22 cellular contexts compared by ENCODE assay signal in the genomic region with DNA sequence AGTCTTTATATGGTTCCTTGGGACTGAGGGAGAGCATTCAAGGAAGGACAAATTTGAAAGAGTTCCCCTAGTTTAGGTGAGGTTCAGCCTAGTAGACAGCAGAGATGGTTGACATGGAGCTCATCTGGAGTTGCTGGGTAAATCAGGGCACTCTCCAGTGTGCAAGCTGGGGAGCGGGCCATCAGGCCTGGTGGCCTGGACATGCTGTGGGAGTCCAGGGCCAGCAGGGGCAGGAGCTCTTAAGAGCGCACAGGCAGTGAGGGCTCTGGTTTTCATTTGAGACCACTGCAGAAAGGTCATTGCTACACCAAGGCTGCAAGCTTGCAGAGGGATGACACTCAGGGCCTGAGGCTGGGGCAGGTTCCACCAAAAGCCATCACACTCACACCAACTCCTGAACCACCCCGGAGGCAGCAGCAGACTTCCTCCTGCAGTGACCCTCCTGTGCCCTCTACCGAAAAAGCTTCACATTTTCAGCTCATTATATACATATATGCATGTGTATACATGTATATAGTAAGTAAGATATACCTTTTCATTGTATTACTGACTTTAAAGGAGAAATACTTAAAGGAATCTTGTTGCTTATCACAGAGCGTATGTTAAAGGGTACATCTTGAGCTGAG. TPM values are rescaled to one million over a fixed set of nuclear protein-coding genes. Genes with fewer than 3 reads are reported as not detected.
"Had no signal": no experiment of that assay in that cellular context is flagged by ENCODE, and none has a peak within 500 bp of the region (broad histone marks: within the 10 kb centered on the region; RNA-seq: fewer than 3 reads in every experiment).

No MANE protein-coding gene starts in this region.

- H3K4me1 ChIP-seq: foreskin keratinocyte, lower lobe of right lung, right atrium auricular region, stomach, transverse colon had no signal

- H3K4me3 Mint-ChIP-seq: dendritic cell treated with granulocyte-macrophage colony-stimulating factor and Interleukin-4, amounts not matched to agents 40 ng/mL and 50 ng/mL, for 4 days; effector memory CD8-positive, alpha-beta T cell; memory B cell; mesothelial cell of epicardium; natural killer cell; neural crest cell had no signal

- H3K27me3 ChIP-seq: foreskin keratinocyte, ovary, right atrium auricular region, stomach, transverse colon had no signal

- H3K9me3 ChIP-seq: lower lobe of right lung, ovary, right atrium auricular region, stomach, thoracic aorta, transverse colon had no signal

- H3K27ac Mint-ChIP-seq: dendritic cell treated with granulocyte-macrophage colony-stimulating factor and Interleukin-4, amounts not matched to agents 40 ng/mL and 50 ng/mL, for 4 days; effector memory CD8-positive, alpha-beta T cell; memory B cell; mesothelial cell of epicardium; natural killer cell had no signal

- ATAC-seq: effector memory CD8-positive, alpha-beta T cell; foreskin keratinocyte; left cardiac atrium; lower lobe of right lung; natural killer cell had no signal

- FAIRE-seq: kidney, small intestine had no signal

- H3K27ac ChIP-seq: foreskin keratinocyte, left ventricle myocardium inferior, lower lobe of right lung, ovary, right atrium auricular region, stomach, thoracic aorta, transverse colon had no signal

- H3K36me3 ChIP-seq: left ventricle myocardium inferior, lower lobe of right lung, ovary, right atrium auricular region, stomach, thoracic aorta, transverse colon had no signal

- H3K4me3 ChIP-seq: left ventricle myocardium inferior, lower lobe of right lung, ovary, right atrium auricular region, stomach, thoracic aorta, transverse colon had no signal

- H3K27me3 Mint-ChIP-seq: dendritic cell treated with granulocyte-macrophage colony-stimulating factor and Interleukin-4, amounts not matched to agents 40 ng/mL and 50 ng/mL, for 4 days had no signal

- H3K9me3 Mint-ChIP-seq: dendritic cell treated with granulocyte-macrophage colony-stimulating factor and Interleukin-4, amounts not matched to agents 40 ng/mL and 50 ng/mL, for 4 days; effector memory CD8-positive, alpha-beta T cell; mesothelial cell of epicardium; natural killer cell; neural crest cell had no signal

- H3K4me1 Mint-ChIP-seq: memory B cell, mesothelial cell of epicardium, natural killer cell, neural crest cell had no signal

- DNase-seq: effector memory CD8-positive, alpha-beta T cell; foreskin keratinocyte; kidney; left cardiac atrium; left ventricle myocardium inferior; lower lobe of right lung; natural killer cell; nucleus accumbens; ovary; small intestine; stimulated activated CD4-positive, alpha-beta T cell treated with anti-CD3 and anti-CD28 coated beads, Interleukin-12 subunit alpha, Interleukin-12 subunit beta, amount 100 ng/mL, for 4 hours; stimulated activated naive CD4-positive, alpha-beta T cell; stomach; substantia nigra; transverse colon had no signal

- H3K36me3 Mint-ChIP-seq: mesothelial cell of epicardium, natural killer cell had no signal

RNA-seq across cellular contexts. Expression of a gene that starts 39.5 kb away (rescaled TPM):
- total RNA-seq: mucosa of gallbladder had no signal
